32 cellular contexts compared by ENCODE assay signal in the genomic region with DNA sequence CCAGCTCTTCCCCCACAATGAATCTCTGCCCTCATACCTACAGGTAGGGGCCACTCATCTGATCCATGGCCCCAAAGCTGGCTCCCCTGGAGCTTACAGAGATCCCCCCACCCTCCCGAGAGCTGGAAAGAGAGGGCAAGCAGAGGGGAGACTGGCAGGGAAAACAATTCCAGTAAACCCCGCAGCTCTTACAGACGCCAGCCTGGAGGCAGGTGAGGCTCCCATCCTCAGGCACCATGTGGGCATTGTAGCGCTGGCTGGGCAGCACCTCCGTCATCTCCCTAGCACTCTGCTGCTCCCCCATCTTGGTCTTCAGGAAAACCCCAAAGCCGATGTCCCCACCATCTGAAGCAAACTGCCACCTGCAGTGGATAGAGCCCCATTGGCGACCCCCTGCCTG. TPM values are rescaled to one million over a fixed set of nuclear protein-coding genes. Genes with fewer than 3 reads are reported as not detected.
"Had no signal": no experiment of that assay in that cellular context is flagged by ENCODE, and none has a peak within 500 bp of the region (broad histone marks: within the 10 kb centered on the region; RNA-seq: fewer than 3 reads in every experiment).

No MANE protein-coding gene starts in this region.

- H3K9me3 ChIP-seq: stomach, suprapubic skin, testis, thoracic aorta, thyroid gland, tibial artery, tibial nerve, transverse colon, upper lobe of left lung, upper lobe of right lung, uterus, vagina had no signal

- H3K27me3 ChIP-seq: testis, thyroid gland, tibial nerve, transverse colon, upper lobe of left lung, upper lobe of right lung, uterus, vagina had no signal

- H3K4me3 Mint-ChIP-seq: stimulated activated effector memory CD8-positive, alpha-beta T cell treated with anti-CD3 and anti-CD28 coated beads, Interleukin-12 subunit alpha, Interleukin-12 subunit beta, amount 100 ng/mL, for 72 hours; stimulated activated memory B cell treated with anti-CD40 and anti-IgM and Interleukin-4, amounts not matched to agents 10 μg/mL and 1 μg/mL and 100 μg/mL, for 72 hours; stimulated activated naive B cell treated with anti-CD40 and anti-IgM and Interleukin-4, amounts not matched to agents 10 μg/mL and 1 μg/mL and 100 μg/mL, for 72 hours; stimulated activated naive CD8-positive, alpha-beta T cell treated with anti-CD3 and anti-CD28 coated beads, Interleukin-15, amount 100 ng/mL, for 72 hours; stimulated activated naive CD8-positive, alpha-beta T cell treated with anti-CD3 and anti-CD28 coated beads, Interleukin-15, Interleukin-2, amounts not matched to agents 100 ng/mL and 50 ng/mL, for 24 hours; type B pancreatic cell had no signal

- H3K36me3 Mint-ChIP-seq: stimulated activated effector memory CD8-positive, alpha-beta T cell treated with anti-CD3 and anti-CD28 coated beads, Interleukin-12 subunit alpha, Interleukin-12 subunit beta, amount 100 ng/mL, for 72 hours; stimulated activated memory B cell treated with anti-CD40 and anti-IgM and Interleukin-4, amounts not matched to agents 10 μg/mL and 1 μg/mL and 100 μg/mL, for 72 hours; stimulated activated naive B cell treated with anti-CD40 and anti-IgM and Interleukin-4, amounts not matched to agents 10 μg/mL and 1 μg/mL and 100 μg/mL, for 72 hours; type B pancreatic cell had no signal

- H3K27ac Mint-ChIP-seq: stimulated activated effector memory CD8-positive, alpha-beta T cell treated with anti-CD3 and anti-CD28 coated beads, Interleukin-12 subunit alpha, Interleukin-12 subunit beta, amount 100 ng/mL, for 72 hours; stimulated activated memory B cell treated with anti-CD40 and anti-IgM and Interleukin-4, amounts not matched to agents 10 μg/mL and 1 μg/mL and 100 μg/mL, for 72 hours; stimulated activated naive B cell treated with anti-CD40 and anti-IgM and Interleukin-4, amounts not matched to agents 10 μg/mL and 1 μg/mL and 100 μg/mL, for 72 hours; stimulated activated naive CD8-positive, alpha-beta T cell treated with anti-CD3 and anti-CD28 coated beads, Interleukin-15, Interleukin-2, amounts not matched to agents 100 ng/mL and 50 ng/mL, for 24 hours; type B pancreatic cell had no signal

- H3K4me1 ChIP-seq: suprapubic skin, testis, thyroid gland, tibial artery, tibial nerve, transverse colon, upper lobe of left lung, upper lobe of right lung, uterus, vagina had no signal

- H3K4me1 Mint-ChIP-seq: stimulated activated effector memory CD8-positive, alpha-beta T cell treated with anti-CD3 and anti-CD28 coated beads, Interleukin-12 subunit alpha, Interleukin-12 subunit beta, amount 100 ng/mL, for 72 hours; stimulated activated memory B cell treated with anti-CD40 and anti-IgM and Interleukin-4, amounts not matched to agents 10 μg/mL and 1 μg/mL and 100 μg/mL, for 72 hours; stimulated activated naive B cell treated with anti-CD40 and anti-IgM and Interleukin-4, amounts not matched to agents 10 μg/mL and 1 μg/mL and 100 μg/mL, for 72 hours; stimulated activated naive CD8-positive, alpha-beta T cell treated with anti-CD3 and anti-CD28 coated beads, Interleukin-15, amount 100 ng/mL, for 72 hours had no signal

- H3K9me3 Mint-ChIP-seq: stimulated activated effector memory CD8-positive, alpha-beta T cell treated with anti-CD3 and anti-CD28 coated beads, Interleukin-12 subunit alpha, Interleukin-12 subunit beta, amount 100 ng/mL, for 72 hours; stimulated activated memory B cell treated with anti-CD40 and anti-IgM and Interleukin-4, amounts not matched to agents 10 μg/mL and 1 μg/mL and 100 μg/mL, for 72 hours; stimulated activated naive B cell treated with anti-CD40 and anti-IgM and Interleukin-4, amounts not matched to agents 10 μg/mL and 1 μg/mL and 100 μg/mL, for 72 hours; stimulated activated naive CD8-positive, alpha-beta T cell treated with anti-CD3 and anti-CD28 coated beads, Interleukin-15, amount 100 ng/mL, for 72 hours; stimulated activated naive CD8-positive, alpha-beta T cell treated with anti-CD3 and anti-CD28 coated beads, Interleukin-15, Interleukin-2, amounts not matched to agents 100 ng/mL and 50 ng/mL, for 24 hours; type B pancreatic cell had no signal

- ATAC-seq: stimulated activated effector memory CD8-positive, alpha-beta T cell treated with anti-CD3 and anti-CD28 coated beads, Interleukin-12 subunit alpha, Interleukin-12 subunit beta, amount 100 ng/mL, for 72 hours; stimulated activated memory B cell treated with anti-CD40 and anti-IgM and Interleukin-4, amounts not matched to agents 10 μg/mL and 1 μg/mL and 100 μg/mL, for 72 hours; stimulated activated naive B cell treated with anti-CD40 and anti-IgM and Interleukin-4, amounts not matched to agents 10 μg/mL and 1 μg/mL and 100 μg/mL, for 72 hours; stimulated activated naive CD8-positive, alpha-beta T cell treated with anti-CD3 and anti-CD28 coated beads, Interleukin-15, amount 100 ng/mL, for 72 hours; stimulated activated naive CD8-positive, alpha-beta T cell treated with anti-CD3 and anti-CD28 coated beads, Interleukin-15, Interleukin-2, amounts not matched to agents 100 U/mL and 50 U/mL, for 24 hours; upper lobe of right lung had no signal

- H3K4me3 ChIP-seq: stomach, suprapubic skin, testis, thoracic aorta, thyroid gland, tibial artery, tibial nerve, transverse colon, upper lobe of left lung, upper lobe of right lung, uterus, vagina had no signal

- DNase-seq: stimulated activated CD4-positive, alpha-beta T cell treated with anti-CD3 and anti-CD28 coated beads, Interleukin-2, amount 100 ng/mL, for 48 hours; stimulated activated CD4-positive, alpha-beta T cell treated with anti-CD3 and anti-CD28 coated beads, Interleukin-4, amount 100 ng/mL, for 1 hour; stimulated activated CD4-positive, alpha-beta T cell treated with anti-CD3 and anti-CD28 coated beads, Interleukin-4, amount 100 ng/mL, for 24 hours; stimulated activated CD4-positive, alpha-beta T cell treated with anti-CD3 and anti-CD28 coated beads, Interleukin-4, amount 100 ng/mL, for 4 hours; stimulated activated CD8-positive, alpha-beta memory T cell treated with anti-CD3 and anti-CD28 coated beads, Interleukin-4, amount 100 ng/mL, for 48 hours; stimulated activated naive B cell treated with anti-CD40 and anti-IgM and Interleukin-4, amounts not matched to agents 10 μg/mL and 1 μg/mL and 100 μg/mL, for 72 hours; stimulated activated naive CD4-positive, alpha-beta T cell; stimulated activated naive CD4-positive, alpha-beta T cell treated with Interleukin-2 at 50 U/mL for 16 hours; stimulated activated naive CD8-positive, alpha-beta T cell treated with anti-CD3 and anti-CD28 coated beads, Interleukin-15, amount 100 ng/mL, for 72 hours; stimulated activated naive CD8-positive, alpha-beta T cell treated with anti-CD3 and anti-CD28 coated beads, Interleukin-15, Interleukin-2, amounts not matched to agents 100 U/mL and 50 U/mL, for 24 hours; stomach; substantia nigra; testis; thyroid gland; tibial artery; transverse colon; trophoblast cell; upper lobe of left lung; upper lobe of right lung; uterus had no signal

- H3K27me3 Mint-ChIP-seq: stimulated activated naive CD8-positive, alpha-beta T cell treated with anti-CD3 and anti-CD28 coated beads, Interleukin-15, amount 100 ng/mL, for 72 hours had no signal

- H3K36me3 ChIP-seq: stomach, suprapubic skin, thoracic aorta, thyroid gland, tibial artery, tibial nerve, transverse colon, upper lobe of left lung, upper lobe of right lung, uterus, vagina had no signal

- H3K27ac ChIP-seq: stomach, suprapubic skin, testis, thoracic aorta, thyroid gland, tibial artery, tibial nerve, transverse colon, upper lobe of left lung, upper lobe of right lung, uterus, vagina had no signal

RNA-seq across cellular contexts. Expression of a gene that starts 14.1 kb away (rescaled TPM):
- total RNA-seq: subcutaneous adipose tissue, thoracic aorta, transverse colon, vagina had no signal

RNA-seq across cellular contexts. Expression of a gene that starts 19.6 kb away (rescaled TPM):
- total RNA-seq: stomach, subcutaneous adipose tissue, suprapubic skin, temporal lobe, thoracic aorta, tibial nerve, transverse colon, upper lobe of right lung, ureter, urinary bladder, uterus, vagina had no signal

RNA-seq across cellular contexts. Expression of a gene that starts 55.2 kb away (rescaled TPM):
- total RNA-seq: vagina had no signal
